8 cellular contexts compared by ENCODE assay signal in the genomic region with DNA sequence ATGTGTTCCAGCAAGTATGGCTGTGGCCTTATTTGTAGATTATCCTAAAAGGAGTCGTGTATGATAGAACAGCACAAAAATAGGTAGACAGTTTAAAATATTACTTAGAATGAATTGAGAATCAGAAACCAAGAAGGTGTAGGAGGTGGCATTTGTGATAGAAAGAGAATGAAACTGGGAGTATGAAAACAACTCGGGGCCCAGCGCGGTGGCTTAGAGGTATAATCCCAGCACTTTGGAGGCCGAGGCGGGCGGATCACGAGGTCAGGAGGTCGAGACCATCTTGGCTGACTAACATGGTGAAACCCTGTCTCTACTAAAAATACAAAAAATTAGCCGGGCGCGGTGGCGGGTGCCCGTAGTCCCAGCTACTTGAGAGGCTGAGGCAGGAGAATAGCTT. TPM values are rescaled to one million over a fixed set of nuclear protein-coding genes. Genes with fewer than 3 reads are reported as not detected.
DNase-seq lines count a peak whose midpoint lies in the region; ATAC-seq and TF ChIP-seq lines count a peak whose summit lies in the region.
"Not testable (repeated sequence)": the region's sequence is repeated elsewhere in the genome, so short reads cannot be mapped to it uniquely, and the experiment has no call there.

No MANE protein-coding gene starts in this region.

- H3K27me3 ChIP-seq in CD4-positive, CD25-positive, alpha-beta regulatory T cell (ENCODE audit: control insufficient read depth, insufficient read depth, low read length): not testable (repeated sequence)

- peaks cover 53% of the 10 kb centered on the region for H3K36me3 Mint-ChIP-seq in CD4-positive, CD25-positive, alpha-beta regulatory T cell
- peaks cover 60% of the 10 kb centered on the region for H3K36me3 Mint-ChIP-seq in T-helper 2 cell treated with Interferon-gamma antibody and Interleukin-4, amounts not matched to agents 5 μg/mL and 100 μg/mL, for 36 hours (ENCODE audit: low read depth)
- peaks cover 95% of the 10 kb centered on the region for H3K36me3 Mint-ChIP-seq in activated T-helper 17 cell treated with anti-CD3 and anti-CD28 coated beads, Interleukin-2, amount 50 U/mL, for 72 hours (ENCODE audit: low read depth)
- H3K36me3 Mint-ChIP-seq in activated naive CD8-positive, alpha-beta T cell treated with anti-CD3 and anti-CD28 coated beads, Interleukin-2, amount 10 ng/mL, durations not matched to agents 7 days and 5 days: peaks cover 50% of the 10 kb centered on the region
- H3K36me3 Mint-ChIP-seq in nephron (ENCODE audit: low read depth): peaks cover 72% of the 10 kb centered on the region

- H3K4me3 Mint-ChIP-seq in CD4-positive, CD25-positive, alpha-beta regulatory T cell; T-helper 2 cell treated with Interferon-gamma antibody and Interleukin-4, amounts not matched to agents 5 μg/mL and 100 μg/mL, for 36 hours; activated naive CD8-positive, alpha-beta T cell treated with anti-CD3 and anti-CD28 coated beads, Interleukin-2, amount 10 ng/mL, durations not matched to agents 7 days and 5 days: not testable (repeated sequence)
- H3K4me3 Mint-ChIP-seq in activated T-helper 17 cell treated with anti-CD3 and anti-CD28 coated beads, Interleukin-2, amount 50 U/mL, for 72 hours: peak overlapping the region; percentile 34
- peak overlapping the region in 1 of 3 experiments; percentile 2 for H3K4me3 Mint-ChIP-seq in nephron

- H3K27ac ChIP-seq in CD4-positive, CD25-positive, alpha-beta regulatory T cell (ENCODE audit: insufficient read depth, low read length, poor library complexity, severe bottlenecking): peak overlapping the region; percentile 27

- H3K4me1 ChIP-seq in CD4-positive, CD25-positive, alpha-beta regulatory T cell (ENCODE audit: control insufficient read depth, insufficient read depth, low read length, poor library complexity, severe bottlenecking): not testable (repeated sequence)

- H3K27ac Mint-ChIP-seq in CD4-positive, CD25-positive, alpha-beta regulatory T cell; T-helper 2 cell treated with Interferon-gamma antibody and Interleukin-4, amounts not matched to agents 5 μg/mL and 100 μg/mL, for 36 hours: not testable (repeated sequence)
- H3K27ac Mint-ChIP-seq in activated T-helper 17 cell treated with anti-CD3 and anti-CD28 coated beads, Interleukin-2, amount 50 U/mL, for 72 hours: peak overlapping the region; percentile 2
- peak overlapping the region; percentile 3 for H3K27ac Mint-ChIP-seq in activated naive CD8-positive, alpha-beta T cell treated with anti-CD3 and anti-CD28 coated beads, Interleukin-2, amount 10 ng/mL, durations not matched to agents 7 days and 5 days
- H3K27ac Mint-ChIP-seq in nephron: peak overlapping the region; percentile 26 to 94 (median 84)

- not testable (repeated sequence) for ATAC-seq in CD4-positive, CD25-positive, alpha-beta regulatory T cell (ENCODE audit: low read depth in 2 of 2); activated naive CD8-positive, alpha-beta T cell treated with anti-CD3 and anti-CD28 coated beads, Interleukin-2, amount 10 ng/mL, durations not matched to agents 7 days and 5 days (ENCODE audit: low read depth)
- peak; percentile 97 for ATAC-seq in activated T-helper 17 cell treated with anti-CD3 and anti-CD28 coated beads, Interleukin-2, amount 50 U/mL, for 72 hours (replicated peaks)

- not testable (repeated sequence) for H3K27me3 Mint-ChIP-seq in CD4-positive, CD25-positive, alpha-beta regulatory T cell; T-helper 2 cell treated with Interferon-gamma antibody and Interleukin-4, amounts not matched to agents 5 μg/mL and 100 μg/mL, for 36 hours (ENCODE audit: low read depth); activated T-helper 17 cell treated with anti-CD3 and anti-CD28 coated beads, Interleukin-2, amount 50 U/mL, for 72 hours; activated naive CD8-positive, alpha-beta T cell treated with anti-CD3 and anti-CD28 coated beads, Interleukin-2, amount 10 ng/mL, durations not matched to agents 7 days and 5 days; nephron (ENCODE audit: low read depth)

- not testable (repeated sequence) for H3K4me3 ChIP-seq in CD4-positive, CD25-positive, alpha-beta regulatory T cell (ENCODE audit: low read depth, low read length)

- peaks cover 96% of the 10 kb centered on the region for H3K36me3 ChIP-seq in CD4-positive, CD25-positive, alpha-beta regulatory T cell (ENCODE audit: control insufficient read depth, insufficient read depth, low read length)

- peaks cover 12 to 23% (median 17%) of the 10 kb centered on the region in 4 donors for H3K4me1 Mint-ChIP-seq in CD4-positive, CD25-positive, alpha-beta regulatory T cell
- H3K4me1 Mint-ChIP-seq in T-helper 2 cell treated with Interferon-gamma antibody and Interleukin-4, amounts not matched to agents 5 μg/mL and 100 μg/mL, for 36 hours (ENCODE audit: low read depth): peaks cover 12% of the 10 kb centered on the region
- peaks cover 15% of the 10 kb centered on the region for H3K4me1 Mint-ChIP-seq in activated T-helper 17 cell treated with anti-CD3 and anti-CD28 coated beads, Interleukin-2, amount 50 U/mL, for 72 hours
- H3K4me1 Mint-ChIP-seq in activated naive CD8-positive, alpha-beta T cell treated with anti-CD3 and anti-CD28 coated beads, Interleukin-2, amount 10 ng/mL, durations not matched to agents 7 days and 5 days: peaks cover 17% of the 10 kb centered on the region
- H3K4me1 Mint-ChIP-seq in nephron: peaks cover 16% of the 10 kb centered on the region

- H3K9me3 ChIP-seq in CD4-positive, CD25-positive, alpha-beta regulatory T cell (ENCODE audit: control insufficient read depth in 2 of 2, low read length in 2 of 2): not testable (repeated sequence)

- TF ChIP-seq CTCF in nephron (IDR thresholded peaks at IDR 0.05; ENCODE audit: unreplicated experiment in 3 of 3): not testable (repeated sequence)

- H3K9me3 Mint-ChIP-seq in CD4-positive, CD25-positive, alpha-beta regulatory T cell; T-helper 2 cell treated with Interferon-gamma antibody and Interleukin-4, amounts not matched to agents 5 μg/mL and 100 μg/mL, for 36 hours; activated T-helper 17 cell treated with anti-CD3 and anti-CD28 coated beads, Interleukin-2, amount 50 U/mL, for 72 hours; activated naive CD8-positive, alpha-beta T cell treated with anti-CD3 and anti-CD28 coated beads, Interleukin-2, amount 10 ng/mL, durations not matched to agents 7 days and 5 days; nephron: not testable (repeated sequence)

- POLR2A ChIA-PET in activated naive CD8-positive, alpha-beta T cell treated with anti-CD3 and anti-CD28 coated beads, Interleukin-2, amount 10 ng/mL, durations not matched to agents 7 days and 5 days (lab: Charles Lee): not testable (repeated sequence)

- DNase-seq in CD4-positive, CD25-positive, alpha-beta regulatory T cell; activated naive CD8-positive, alpha-beta T cell treated with anti-CD3 and anti-CD28 coated beads, Interleukin-2, amount 10 ng/mL, durations not matched to agents 7 days and 5 days: not testable (repeated sequence)
- peak; percentile 18 for DNase-seq in T-helper 2 cell treated with Interferon-gamma antibody and Interleukin-4, amounts not matched to agents 5 μg/mL and 100 μg/mL, for 36 hours (ENCODE audit: low spot score)
- peak; percentile 67 for DNase-seq in activated CD8-positive, alpha-beta memory T cell treated with anti-CD3 and anti-CD28 coated beads, Interleukin-2, amount 50 U/mL, for 48 hours
- peak; percentile 38 for DNase-seq in stimulated activated CD4-positive, alpha-beta T cell treated with anti-CD3 and anti-CD28 coated beads, Interleukin-4, amount 100 ng/mL, for 1 hour
- DNase-seq in stimulated activated naive CD4-positive, alpha-beta T cell treated with Interleukin-2 at 50 U/mL for 16 hours (lab: John Stamatoyannopoulos, UW): peak; percentile 47

RNA-seq across cellular contexts. Expression of a gene that starts 12.5 kb away (rescaled TPM):
- total RNA-seq in CD4-positive, CD25-positive, alpha-beta regulatory T cell: 191 TPM
- polyA plus RNA-seq in CD4-positive, CD25-positive, alpha-beta regulatory T cell: 100 to 1,000 TPM; 283 to 323 (median 293) TPM
- 100 to 1,000 TPM; 250 to 349 TPM for total RNA-seq in activated T-helper 17 cell treated with anti-CD3 and anti-CD28 coated beads, Interleukin-2, amount 50 U/mL, for 72 hours
- total RNA-seq in activated naive CD8-positive, alpha-beta T cell treated with anti-CD3 and anti-CD28 coated beads, Interleukin-2, amount 10 ng/mL, durations not matched to agents 7 days and 5 days: 100 to 1,000 TPM; 210 to 214 TPM
